In the genomic region with DNA sequence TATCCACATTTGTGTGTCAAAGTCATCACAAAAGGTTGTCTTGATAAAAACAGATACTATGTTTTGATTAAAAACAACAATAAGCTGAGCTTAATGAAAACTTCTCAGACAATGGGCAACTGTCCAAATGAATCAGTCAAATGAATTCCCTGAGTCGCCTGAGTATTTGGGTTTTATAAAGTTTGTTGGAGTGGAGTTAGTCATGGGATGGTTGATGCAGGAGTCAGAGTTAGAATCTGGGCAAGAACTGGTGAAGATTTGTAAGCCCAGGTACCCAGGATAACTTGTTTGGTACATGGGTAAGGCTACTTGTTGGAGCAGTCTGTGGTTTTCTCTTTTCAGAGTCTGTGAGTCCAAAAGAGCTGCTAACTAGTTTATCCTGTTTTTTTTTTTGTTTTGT, we compare ENCODE assay signal across 19 cellular contexts. TPM values are rescaled to one million over a fixed set of nuclear protein-coding genes. Genes with fewer than 3 reads are reported as not detected.
A peak's percentile ranks its signal among the peaks of the same experiment; 100 is the strongest.
DNase-seq lines count a peak whose midpoint lies in the region; TF ChIP-seq lines count a peak whose summit lies in the region.
"Had no signal": no experiment of that assay in that cellular context is flagged by ENCODE, and none has a peak within 500 bp of the region (broad histone marks: within the 10 kb centered on the region; RNA-seq: fewer than 3 reads in every experiment).

No MANE protein-coding gene starts in this region.

- H3K9me2 ChIP-seq in OCI-LY7 (ENCODE audit: insufficient read depth, low read length) = no peaks in the 10 kb centered on the region

- WGBS in mammary epithelial cell (ENCODE audit: low coverage, missing lambda C conversion rate) = 0% methylated on average over 1 of the region's 1 CpG

- H3K27me3 ChIP-seq in mammary epithelial cell (ENCODE audit: insufficient read depth, low read length) = no peaks in the 10 kb centered on the region
- H3K27me3 ChIP-seq: BLaER1, gastroesophageal sphincter, pancreas had no signal

- dilution Hi-C loops in mammary epithelial cell (cut with HindIII; ENCODE audit: low sequenced_read_pairs) = no loop called here

- CTCF ChIA-PET in mammary epithelial cell (lab: Charles Lee; ENCODE audit: low non-redundant PET) = no interaction called here
- CTCF ChIA-PET in OCI-LY7 (lab: Charles Lee; ENCODE audit: unreplicated experiment) = no interaction called here

- peak overlapping the region; percentile 29 for H3K27ac ChIP-seq in mammary epithelial cell (ENCODE audit: insufficient read depth, low read depth, low read length)
- H3K27ac ChIP-seq in OCI-LY7 (ENCODE audit: low read depth, low read length, poor library complexity, severe bottlenecking) = no peak overlapping the region
- H3K27ac ChIP-seq: BLaER1, gastroesophageal sphincter, pancreas, thoracic aorta had no signal

- in situ Hi-C loops in mammary epithelial cell (cut with MboI; ENCODE audit: low sequenced_read_pairs in 2 of 2) = loop anchor here (25.0 kb wide), 2 partner anchors 214 to 539 kb away; no protein-coding TSS in a partner anchor

- no peak overlapping the region for H2AFZ ChIP-seq in mammary epithelial cell (ENCODE audit: low read depth, low read length)
- H2AFZ ChIP-seq in OCI-LY7 (ENCODE audit: low read length) = no peak overlapping the region

- H3K4me2 ChIP-seq in mammary epithelial cell (ENCODE audit: insufficient read depth, low read depth, low read length) = no peak overlapping the region
- H3K4me2 ChIP-seq in OCI-LY7 (ENCODE audit: low read length) = no peak overlapping the region
- H3K4me2 ChIP-seq: BLaER1 had no signal

- H3K4me3 ChIP-seq in mammary epithelial cell (replicated peaks in 1 of 3; ENCODE audit: insufficient read depth in 1 of 3, low read depth in 2 of 3, low read length in 3 of 3) (no peak overlapping the region), OCI-LY7 (ENCODE audit: low read depth, low read length, poor library complexity, severe bottlenecking) (no peak overlapping the region)
- H3K4me3 ChIP-seq: BLaER1, gastroesophageal sphincter, pancreas, thoracic aorta had no signal

- no peak overlapping the region for H3K9ac ChIP-seq in mammary epithelial cell (ENCODE audit: insufficient read depth, low read length)
- H3K9ac ChIP-seq: BLaER1 had no signal

- H3K79me2 ChIP-seq in mammary epithelial cell (ENCODE audit: insufficient read depth, low read length) (no peaks in the 10 kb centered on the region), OCI-LY7 (ENCODE audit: insufficient read depth, low read depth, low read length) (no peaks in the 10 kb centered on the region)

- POLR2A ChIA-PET in OCI-LY7 (lab: Charles Lee) = no interaction called here

- intact Hi-C loops in mammary epithelial cell (cut with micrococcal nuclease) = no loop called here
- intact Hi-C loops in OCI-LY7 (cut with micrococcal nuclease; ENCODE audit: unreplicated experiment) = no loop called here

- DNase-seq in AG20443 (ENCODE audit: low spot score) = peak; percentile 67
- DNase-seq in M059J (ENCODE audit: low read depth) = peak; percentile 93
- DNase-seq in mammary epithelial cell = peak; percentile 94
- DNase-seq in iris pigment epithelial cell (ENCODE audit: low read depth) = peak; percentile 80
- no peak for DNase-seq in OCI-LY7 (ENCODE audit: low spot score)
- DNase-seq in iPS-NIHi7 (ENCODE audit: extremely low spot score) = no peak
- DNase-seq in DMS 273 (lab: John Stamatoyannopoulos, UW; ENCODE audit: unreplicated experiment) = no peak
- no peak for DNase-seq in NCI-H2196 (lab: John Stamatoyannopoulos, UW; ENCODE audit: unreplicated experiment)
- DNase-seq: activated CD4-positive, CD25-positive, alpha-beta regulatory T cell treated with anti-CD3 and anti-CD28 coated beads, Interleukin-2, amount 50 U/mL, for 72 hours; activated naive CD8-positive, alpha-beta T cell treated with anti-CD3 and anti-CD28 coated beads, Interleukin-2, amount 10 ng/mL, durations not matched to agents 7 days and 5 days; DMS79 treated with DMSO at 0.1 percent for 48 hours; islet precursor cell; NCI-H345; pancreas; T-helper 17 cell had no signal

- no peaks in the 10 kb centered on the region for H3K9me3 ChIP-seq in mammary epithelial cell (replicated peaks; ENCODE audit: insufficient read depth, low read length)
- H3K9me3 ChIP-seq in OCI-LY7 (ENCODE audit: low read length) = no peaks in the 10 kb centered on the region
- H3K9me3 ChIP-seq: gastroesophageal sphincter, pancreas, thoracic aorta had no signal

- TF ChIP-seq CTCF in mammary epithelial cell (conservative IDR thresholded peaks at IDR 0.05 in 1 of 2, IDR thresholded peaks at IDR 0.05 in 1 of 2; ENCODE audit: extremely low read depth in 1 of 2, insufficient read depth in 1 of 2, low read depth in 1 of 2, low read length in 2 of 2) = no peak
- no peak for TF ChIP-seq CTCF in OCI-LY7 (conservative IDR thresholded peaks at IDR 0.05; ENCODE audit: low read length)

- H3K4me1 ChIP-seq in mammary epithelial cell (ENCODE audit: insufficient read depth, low read length) = peaks cover 36% of the 10 kb centered on the region
- H3K4me1 ChIP-seq in OCI-LY7 (ENCODE audit: insufficient read depth, low read length, poor library complexity, severe bottlenecking) = no peaks in the 10 kb centered on the region
- H3K4me1 ChIP-seq: BLaER1, gastroesophageal sphincter, pancreas had no signal

- BruUV-seq in mammary epithelial cell (replicated peaks; lab: Mats Ljungman, UMichigan) = no TSS peak
- BruUV-seq in OCI-LY7 (replicated peaks; lab: Mats Ljungman, UMichigan) = no TSS peak

- H3K36me3 ChIP-seq in mammary epithelial cell (ENCODE audit: insufficient read depth, low read length) = no peaks in the 10 kb centered on the region
- no peaks in the 10 kb centered on the region for H3K36me3 ChIP-seq in OCI-LY7 (ENCODE audit: insufficient read depth, low read length)
- H3K36me3 ChIP-seq: BLaER1, gastroesophageal sphincter, pancreas, thoracic aorta had no signal

- H4K20me1 ChIP-seq in mammary epithelial cell (ENCODE audit: insufficient read depth, low read length) (no peaks in the 10 kb centered on the region), OCI-LY7 (ENCODE audit: insufficient read depth, low read length) (no peaks in the 10 kb centered on the region)
- H4K20me1 ChIP-seq: BLaER1 had no signal

RNA-seq across cellular contexts. Expression of gene RAPGEF4, which starts 34.4 kb away (rescaled TPM):
- 0.47 and 1.4 TPM in 2 replicates for total RNA-seq in M059J (2014; rRNA removed; shearing (Covaris generic))
- total RNA-seq in mammary epithelial cell (1 to 10 TPM; 1.7 to 3.2 TPM), OCI-LY7 (2022) (0.46 and 0.55 TPM in 2 replicates)
- polyA plus RNA-seq in mammary epithelial cell = 0.39 TPM
- polyA minus RNA-seq in mammary epithelial cell = not detected
- total RNA-seq in OCI-LY7 (2014; rRNA removed; shearing (Covaris generic)) = 0.05 and 0.22 TPM in 2 replicates
- polyA plus RNA-seq: IgD-negative memory B cell had no signal

Comparison
In these comparisons a context has a peak if more than half of its experiments do, and no peak if none do; other contexts are left out.
1. DNase-seq: peak in AG20443 (single experiment), M059J (single experiment), mammary epithelial cell (single experiment) and iris pigment epithelial cell (single experiment); none in OCI-LY7 (single experiment), iPS-NIHi7 (single experiment), DMS 273 (single experiment) and NCI-H2196 (single experiment).